19 cellular contexts compared by ENCODE assay signal in genomic region chr11:35647535-35648092, GRCh38. TPM values are rescaled to one million over a fixed set of nuclear protein-coding genes. Genes with fewer than 3 reads are reported as not detected.
"Had no signal": no experiment of that assay in that cellular context is flagged by ENCODE, and none has a peak within 500 bp of the region (broad histone marks: within the 10 kb centered on the region; RNA-seq: fewer than 3 reads in every experiment).

No MANE protein-coding gene starts in this region.

- H3K36me3 ChIP-seq: cardiac muscle cell, spleen had no signal

- ATAC-seq: activated naive CD8-positive, alpha-beta T cell treated with anti-CD3 and anti-CD28 coated beads, Interleukin-2, amount 50 U/mL, for 24 hours; left colon; natural killer cell; sciatic nerve had no signal

- H3K4me1 Mint-ChIP-seq: natural killer cell had no signal

- H3K9me3 Mint-ChIP-seq: activated CD4-positive, alpha-beta memory T cell treated with anti-CD3 and anti-CD28 coated beads for 36 hours; activated naive CD8-positive, alpha-beta T cell treated with anti-CD3 and anti-CD28 coated beads, Interleukin-2, amount 50 U/mL, for 24 hours; natural killer cell; type B pancreatic cell had no signal

- DNase-seq: activated CD4-positive, alpha-beta memory T cell treated with anti-CD3 and anti-CD28 coated beads for 36 hours; activated naive CD4-positive, alpha-beta T cell; activated naive CD8-positive, alpha-beta T cell treated with anti-CD3 and anti-CD28 coated beads, Interleukin-2, amount 50 U/mL, for 24 hours; activated T-cell treated with anti-CD3 and anti-CD28 coated beads, Interleukin-2, amount 50 U/mL, for 48 hours; foreskin melanocyte; head of caudate nucleus; left colon; mammary epithelial cell; natural killer cell; spleen; stimulated activated CD4-positive, alpha-beta T cell treated with anti-CD3 and anti-CD28 coated beads, Interleukin-1b, Interleukin-23, amount 100 ng/mL, for 48 hours; stimulated activated naive CD4-positive, alpha-beta T cell; substantia nigra; T-helper 9 cell had no signal

- H3K27ac ChIP-seq: cardiac muscle cell, spleen had no signal

- H3K9me3 ChIP-seq: spleen had no signal

- H3K4me3 ChIP-seq: cardiac muscle cell, spleen had no signal

- H3K36me3 Mint-ChIP-seq: activated CD4-positive, alpha-beta memory T cell treated with anti-CD3 and anti-CD28 coated beads for 36 hours; natural killer cell; type B pancreatic cell had no signal

- H3K4me1 ChIP-seq: spleen had no signal

- H3K4me3 Mint-ChIP-seq: activated CD4-positive, alpha-beta memory T cell treated with anti-CD3 and anti-CD28 coated beads for 36 hours; activated naive CD8-positive, alpha-beta T cell treated with anti-CD3 and anti-CD28 coated beads, Interleukin-2, amount 50 U/mL, for 24 hours; natural killer cell; type B pancreatic cell had no signal

- H3K27ac Mint-ChIP-seq: activated CD4-positive, alpha-beta memory T cell treated with anti-CD3 and anti-CD28 coated beads for 36 hours; activated naive CD8-positive, alpha-beta T cell treated with anti-CD3 and anti-CD28 coated beads, Interleukin-2, amount 50 U/mL, for 24 hours; natural killer cell; progenitor cell of endocrine pancreas; type B pancreatic cell had no signal

- FAIRE-seq: astrocyte had no signal

RNA-seq across cellular contexts. Expression of gene FJX1, which starts 29.4 kb away (rescaled TPM):
- total RNA-seq: natural killer cell had no signal
